9 cellular contexts compared by ENCODE assay signal in the genomic region with DNA sequence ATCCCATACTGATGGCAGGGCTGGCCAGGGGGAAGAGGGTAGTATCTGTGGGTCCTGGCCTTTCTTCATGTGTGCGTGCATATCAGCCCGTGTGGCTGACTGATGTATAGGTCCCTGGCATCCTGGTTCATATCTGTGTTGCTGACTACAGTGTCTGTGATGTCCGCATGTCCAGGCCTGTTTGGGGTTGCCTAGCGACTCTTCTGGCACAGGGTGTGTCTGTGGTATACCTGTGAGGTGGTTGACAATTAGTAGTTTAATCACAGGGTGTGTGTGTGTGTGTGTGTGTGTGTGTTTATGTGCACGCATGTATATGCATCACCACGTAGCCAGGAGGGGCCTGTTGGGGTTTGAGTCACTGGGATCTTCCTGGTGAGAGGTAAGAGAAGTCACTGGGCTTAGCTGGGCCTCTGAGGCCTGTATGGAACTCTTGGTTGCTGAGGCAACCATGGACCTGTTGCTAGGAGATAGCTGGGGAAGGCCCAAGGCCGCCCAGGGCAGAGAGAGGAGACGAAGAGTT. TPM values are rescaled to one million over a fixed set of nuclear protein-coding genes. Genes with fewer than 3 reads are reported as not detected.
DNase-seq lines count a peak whose midpoint lies in the region; ATAC-seq and TF ChIP-seq lines count a peak whose summit lies in the region.
"Had no signal": no experiment of that assay in that cellular context is flagged by ENCODE, and none has a peak within 500 bp of the region (broad histone marks: within the 10 kb centered on the region; RNA-seq: fewer than 3 reads in every experiment).

No MANE protein-coding gene starts in this region.

- TF ChIP-seq CTCF in foreskin fibroblast (IDR thresholded peaks at IDR 0.05; ENCODE audit: low read depth, low read length) (no peak), omental fat pad (IDR thresholded peaks at IDR 0.05) (no peak)

- DNase-seq in activated T-cell treated with anti-CD3 and anti-CD28 coated beads, Interleukin-2, amount 50 U/mL, for 72 hours, result peak; percentile 42 to 50
- DNase-seq in activated T-cell treated with anti-CD3 and anti-CD28 coated beads for 4 hours (no peak), foreskin fibroblast (peak; percentile 67 to 78), omental fat pad (ENCODE audit: low spot score) (no peak), foreskin melanocyte (no peak), NCI-H774 (lab: John Stamatoyannopoulos, UW) (no peak)
- DNase-seq in activated CD4-positive, alpha-beta T cell treated with anti-CD3 and anti-CD28 coated beads, Interleukin-2, amount 50 U/mL, for 48 hours, result peak; percentile 47 to 65

- no peaks in the 10 kb centered on the region for H3K36me3 ChIP-seq in stomach smooth muscle (ENCODE audit: control insufficient read depth in 2 of 2, insufficient read depth in 2 of 2, low read length in 2 of 2)

- peaks cover 44% of the 10 kb centered on the region for H3K4me1 Mint-ChIP-seq in activated T-cell treated with anti-CD3 and anti-CD28 coated beads, Interleukin-2, amount 50 U/mL, for 72 hours (ENCODE audit: low read depth)

- H3K27ac Mint-ChIP-seq in activated T-cell treated with anti-CD3 and anti-CD28 coated beads, Interleukin-2, amount 50 U/mL, for 72 hours, result peak overlapping the region; percentile 70

- peak; percentile 18 to 35 for ATAC-seq in activated T-cell treated with anti-CD3 and anti-CD28 coated beads, Interleukin-2, amount 50 U/mL, for 72 hours (replicated peaks in 1 of 2)
- ATAC-seq in omental fat pad (ENCODE audit: low FRiP score), result no peak

- peaks cover 51% of the 10 kb centered on the region for H3K4me1 ChIP-seq in stomach smooth muscle (ENCODE audit: control insufficient read depth, insufficient read depth, low read length)

- H3K4me3 ChIP-seq in foreskin fibroblast (ENCODE audit: low read depth in 1 of 2, low read length in 2 of 2) (peak overlapping the region; percentile 81 to 93), stomach smooth muscle (ENCODE audit: low read length in 2 of 2) (peak overlapping the region in 1 of 2 donors; percentile 29)

- peak overlapping the region in 1 of 2 donors; percentile 13 for H3K9ac ChIP-seq in stomach smooth muscle (ENCODE audit: low read length in 2 of 2)

- H3K36me3 Mint-ChIP-seq in activated T-cell treated with anti-CD3 and anti-CD28 coated beads, Interleukin-2, amount 50 U/mL, for 72 hours (ENCODE audit: insufficient read depth in 2 of 2), result peaks cover 2 to 4% of the 10 kb centered on the region in 2 donors

- H3K9me3 ChIP-seq in stomach smooth muscle (ENCODE audit: control insufficient read depth in 2 of 2, low read length in 2 of 2), result no peaks in the 10 kb centered on the region

- H3K4me3 Mint-ChIP-seq in activated T-cell treated with anti-CD3 and anti-CD28 coated beads, Interleukin-2, amount 50 U/mL, for 72 hours, result peak overlapping the region; percentile 29 to 70

- peak overlapping the region; percentile 2 for H3K27ac ChIP-seq in stomach smooth muscle (ENCODE audit: low read length)

- H3K9me3 Mint-ChIP-seq in activated T-cell treated with anti-CD3 and anti-CD28 coated beads, Interleukin-2, amount 50 U/mL, for 72 hours, result no peaks in the 10 kb centered on the region

- H3K27me3 ChIP-seq in stomach smooth muscle (ENCODE audit: control insufficient read depth in 1 of 2, insufficient read depth in 2 of 2, low read length in 2 of 2), result peaks cover 0 to 3% of the 10 kb centered on the region in 2 donors

- H3K27me3 Mint-ChIP-seq in activated T-cell treated with anti-CD3 and anti-CD28 coated beads, Interleukin-2, amount 50 U/mL, for 72 hours (ENCODE audit: low read depth), result peaks cover 6% of the 10 kb centered on the region

RNA-seq across cellular contexts. Expression of a gene that starts 0.6 kb away (rescaled TPM):
- total RNA-seq in activated T-cell treated with anti-CD3 and anti-CD28 coated beads, Interleukin-2, amount 50 U/mL, for 72 hours, result under 1 TPM in 1 of 2 donors, not detected in 1; 0.34 TPM
- not detected for total RNA-seq in omental fat pad
- total RNA-seq: subcutaneous adipose tissue had no signal

RNA-seq across cellular contexts. Expression of a gene that starts 2.4 kb away (rescaled TPM):
- 1 to 10 TPM; 4.9 to 5.5 TPM for total RNA-seq in activated T-cell treated with anti-CD3 and anti-CD28 coated beads, Interleukin-2, amount 50 U/mL, for 72 hours
- 1 to 10 TPM; 6.7 to 9.9 (median 8.4) TPM for total RNA-seq in omental fat pad

RNA-seq across cellular contexts. Expression of a gene that starts 18.0 kb away (rescaled TPM):
- 100 to 1,000 TPM; 690 to 708 TPM for total RNA-seq in activated T-cell treated with anti-CD3 and anti-CD28 coated beads, Interleukin-2, amount 50 U/mL, for 72 hours
- total RNA-seq in omental fat pad, result 10 to 100 TPM in 1 of 4 donors, 1 to 10 TPM in 3; 3.3 to 13.1 (median 8.1) TPM

RNA-seq across cellular contexts. Expression of a gene that starts 25.2 kb away (rescaled TPM):
- total RNA-seq in activated T-cell treated with anti-CD3 and anti-CD28 coated beads, Interleukin-2, amount 50 U/mL, for 72 hours, result 10 to 100 TPM; 35.7 to 37.6 TPM
- 10 to 100 TPM; 10.4 to 16.1 (median 11.5) TPM for total RNA-seq in omental fat pad

RNA-seq across cellular contexts. Expression of a gene that starts 26.6 kb away (rescaled TPM):
- 1 to 10 TPM; 5.5 to 6.5 TPM for total RNA-seq in activated T-cell treated with anti-CD3 and anti-CD28 coated beads, Interleukin-2, amount 50 U/mL, for 72 hours
- total RNA-seq in omental fat pad, result 10 to 100 TPM in 1 of 4 donors, 1 to 10 TPM in 2, under 1 TPM in 1; 0.95 to 13.5 (median 5.2) TPM

Comparison
In these comparisons a context has a peak if more than half of its experiments do, and no peak if none do; other contexts are left out.
1. DNase-seq: peak in activated T-cell treated with anti-CD3 and anti-CD28 coated beads, Interleukin-2, amount 50 U/mL, for 72 hours (2 of 2), activated CD4-positive, alpha-beta T cell treated with anti-CD3 and anti-CD28 coated beads, Interleukin-2, amount 50 U/mL, for 48 hours (2 of 2) and foreskin fibroblast (2 of 2); none in activated T-cell treated with anti-CD3 and anti-CD28 coated beads for 4 hours (single experiment), omental fat pad (single experiment), foreskin melanocyte (single experiment) and NCI-H774 (single experiment).
2. RNA of a gene that starts 18.0 kb away (total RNA-seq): 690 to 708 TPM in activated T-cell treated with anti-CD3 and anti-CD28 coated beads, Interleukin-2, amount 50 U/mL, for 72 hours; 3.3 to 13.1 TPM in omental fat pad; every median in the first group is over 10 times any median in the second.